Comparison of ENCODE assay signal across 18 cellular contexts in genomic region chr1:44926311-44926781, GRCh38.
DNase-seq lines count a peak whose midpoint lies in the region; ATAC-seq and TF ChIP-seq lines count a peak whose summit lies in the region.
"Had no signal": no experiment of that assay in that cellular context is flagged by ENCODE, and none has a peak within 500 bp of the region (broad histone marks: within the 10 kb centered on the region; RNA-seq: fewer than 3 reads in every experiment).

No MANE protein-coding gene starts in this region.

- no peak overlapping the region for H3K4me3 ChIP-seq in right atrium auricular region
- H3K4me3 ChIP-seq: cardiac muscle cell, upper lobe of right lung had no signal

- intact Hi-C loops in left ventricle myocardium superior (cut with micrococcal nuclease), result no loop called here

- DNase-seq in left ventricle myocardium superior (no peak), right atrium auricular region (ENCODE audit: low spot score) (no peak), astrocyte of the hippocampus (ENCODE audit: low read depth, low spot score) (peak; percentile 43), iris pigment epithelial cell (ENCODE audit: low read depth) (peak; percentile 39), caudate nucleus (lab: John Stamatoyannopoulos, UW) (no peak), D341Med (ENCODE audit: low spot score) (no peak), H4 (ENCODE audit: low spot score) (no peak)
- DNase-seq: activated naive CD4-positive, alpha-beta T cell; effector CD8-positive, alpha-beta T cell; GF-D8; NCI-H1694 treated with DMSO at 0.1 percent for 48 hours; Right ventricle myocardium superior; stimulated activated naive CD4-positive, alpha-beta T cell treated with Interleukin-2 at 50 U/mL for 16 hours; upper lobe of right lung had no signal

- ATAC-seq in left ventricle myocardium superior, result peak; percentile 56
- ATAC-seq in HG02642 (IDR thresholded peaks at IDR 0.05; ENCODE audit: poor library complexity, unreplicated experiment), result no peak
- ATAC-seq: activated CD4-positive, CD25-positive, alpha-beta regulatory T cell treated with anti-CD3 and anti-CD28 coated beads, Interleukin-2, amount 50 U/mL, for 24 hours; upper lobe of right lung had no signal

- no peak for TF ChIP-seq CTCF in right atrium auricular region (IDR thresholded peaks at IDR 0.05)

- peaks cover 10% of the 10 kb centered on the region for H3K36me3 ChIP-seq in right atrium auricular region
- H3K36me3 ChIP-seq: cardiac muscle cell had no signal

- no peaks in the 10 kb centered on the region for H3K27me3 ChIP-seq in right atrium auricular region
- H3K27me3 ChIP-seq: cardiac muscle cell, upper lobe of right lung had no signal

- no peak overlapping the region for H3K27ac ChIP-seq in right atrium auricular region
- no peak overlapping the region for H3K27ac ChIP-seq in caudate nucleus (ENCODE audit: low read depth, low read length)
- H3K27ac ChIP-seq: cardiac muscle cell, parathyroid adenoma, upper lobe of right lung had no signal

- H3K9me3 ChIP-seq in right atrium auricular region, result no peaks in the 10 kb centered on the region
- H3K9me3 ChIP-seq: upper lobe of right lung had no signal

- no peaks in the 10 kb centered on the region for H3K4me1 ChIP-seq in right atrium auricular region
- H3K4me1 ChIP-seq: parathyroid adenoma, upper lobe of right lung had no signal

Comparison
In these comparisons a context has a peak if more than half of its experiments do, and no peak if none do; other contexts are left out.
1. DNase-seq: peak in astrocyte of the hippocampus (single experiment) and iris pigment epithelial cell (single experiment); none in left ventricle myocardium superior (single experiment), right atrium auricular region (single experiment), caudate nucleus (0 of 61), D341Med (single experiment) and H4 (single experiment).